33 cellular contexts compared by ENCODE assay signal in the genomic region with DNA sequence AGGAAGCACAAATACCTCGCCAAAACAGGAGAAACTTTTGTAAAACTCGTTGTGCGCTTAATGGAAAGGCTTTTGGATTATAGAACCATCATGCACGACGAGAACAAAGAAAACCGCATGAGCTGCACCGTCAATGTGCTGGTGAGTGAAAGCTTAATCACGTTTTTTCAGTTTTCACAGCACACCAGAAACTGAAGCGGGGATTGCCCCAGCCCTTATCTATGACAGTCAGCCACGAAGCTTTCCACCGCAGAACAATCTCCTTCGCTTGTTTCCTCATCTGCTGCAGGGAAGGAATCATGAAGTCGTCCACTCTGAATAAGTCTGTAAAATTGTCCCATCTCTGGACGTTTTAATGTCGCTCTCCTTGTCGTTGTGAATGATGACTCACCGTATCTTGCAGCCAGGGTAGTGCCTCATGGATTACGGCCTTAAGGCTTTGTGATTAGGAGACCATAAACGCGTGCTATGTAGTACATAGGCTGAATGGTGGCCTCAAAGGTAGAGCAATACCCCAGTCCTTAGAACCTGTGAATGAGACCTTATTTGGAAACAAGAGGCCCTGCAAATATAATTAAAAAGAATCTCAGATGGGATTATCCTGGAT.
"Had no signal": no experiment of that assay in that cellular context is flagged by ENCODE, and none has a peak within 500 bp of the region (broad histone marks: within the 10 kb centered on the region; RNA-seq: fewer than 3 reads in every experiment).

No MANE protein-coding gene starts in this region.

- H3K36me3 ChIP-seq: prostate gland had no signal

- FAIRE-seq: kidney, pancreas, small intestine, TTC549 had no signal

- H3K4me3 ChIP-seq: pancreas, prostate gland, stomach, thyroid gland, upper lobe of left lung, vagina had no signal

- H3K4me1 ChIP-seq: pancreas, prostate gland, thyroid gland, upper lobe of left lung, vagina had no signal

- H3K27me3 ChIP-seq: pancreas, stomach, thyroid gland, upper lobe of left lung, vagina had no signal

- ATAC-seq: activated CD8-positive, alpha-beta memory T cell treated with anti-CD3 and anti-CD28 coated beads, Interleukin-2, amount 10 ng/mL, durations not matched to agents 7 days and 5 days; activated CD8-positive, alpha-beta T cell treated with anti-CD3 and anti-CD28 coated beads for 36 hours; esophagus mucosa; left colon; pancreas; sciatic nerve; stimulated activated naive B cell treated with anti-CD40 and anti-IgM and Interleukin-4, amounts not matched to agents 10 μg/mL and 1 μg/mL and 100 μg/mL, for 72 hours had no signal

- H3K9me3 ChIP-seq: pancreas, prostate gland, stomach, thyroid gland, upper lobe of left lung, vagina had no signal

- H3K27me3 Mint-ChIP-seq: activated B cell treated with CpG ODN at 0.5 μM for 24 hours; activated CD8-positive, alpha-beta memory T cell treated with anti-CD3 and anti-CD28 coated beads, Interleukin-2, amount 10 ng/mL, durations not matched to agents 7 days and 5 days; activated CD8-positive, alpha-beta T cell treated with anti-CD3 and anti-CD28 coated beads for 36 hours; activated naive CD8-positive, alpha-beta T cell; naive B cell; stimulated activated naive B cell treated with anti-CD40 and anti-IgM and Interleukin-4, amounts not matched to agents 10 μg/mL and 1 μg/mL and 100 μg/mL, for 72 hours had no signal

- DNase-seq: activated B cell treated with CpG ODN at 0.5 μM for 24 hours; activated CD4-positive, alpha-beta T cell treated with anti-CD3 and anti-CD28 coated beads, Interleukin-2, amount 50 U/mL, for 1 hour; activated CD8-positive, alpha-beta memory T cell treated with anti-CD3 and anti-CD28 coated beads, Interleukin-2, amount 10 ng/mL, durations not matched to agents 7 days and 5 days; activated CD8-positive, alpha-beta T cell treated with anti-CD3 and anti-CD28 coated beads for 36 hours; activated naive CD4-positive, alpha-beta T cell treated with Interleukin-2 at 50 U/mL for 16 hours; activated T-cell treated with anti-CD3 and anti-CD28 coated beads for 4 hours; activated T-cell treated with anti-CD3 and anti-CD28 coated beads, Interleukin-2, amount 50 U/mL, for 72 hours; aorta; cortex of kidney; foreskin fibroblast; head of caudate nucleus; hypothalamus; immature natural killer cell; kidney; left colon; naive B cell; nucleus accumbens; pancreas; retina; small intestine; stimulated activated CD4-positive, alpha-beta T cell treated with anti-CD3 and anti-CD28 coated beads, Interleukin-2, amount 100 ng/mL, for 24 hours; stimulated activated naive B cell treated with anti-CD40 and anti-IgM and Interleukin-4, amounts not matched to agents 10 μg/mL and 1 μg/mL and 100 μg/mL, for 72 hours; stomach; thyroid gland; upper lobe of left lung had no signal

- H3K4me1 Mint-ChIP-seq: activated B cell treated with CpG ODN at 0.5 μM for 24 hours; activated CD8-positive, alpha-beta memory T cell treated with anti-CD3 and anti-CD28 coated beads, Interleukin-2, amount 10 ng/mL, durations not matched to agents 7 days and 5 days; immature natural killer cell; naive B cell; stimulated activated naive B cell treated with anti-CD40 and anti-IgM and Interleukin-4, amounts not matched to agents 10 μg/mL and 1 μg/mL and 100 μg/mL, for 72 hours had no signal

- H3K4me3 Mint-ChIP-seq: activated B cell treated with CpG ODN at 0.5 μM for 24 hours; activated CD8-positive, alpha-beta memory T cell treated with anti-CD3 and anti-CD28 coated beads, Interleukin-2, amount 10 ng/mL, durations not matched to agents 7 days and 5 days; activated CD8-positive, alpha-beta T cell treated with anti-CD3 and anti-CD28 coated beads for 36 hours; activated naive CD8-positive, alpha-beta T cell; activated T-cell treated with anti-CD3 and anti-CD28 coated beads, Interleukin-2, amount 50 U/mL, for 72 hours; brain; immature natural killer cell; mesothelial cell of epicardium; stimulated activated naive B cell treated with anti-CD40 and anti-IgM and Interleukin-4, amounts not matched to agents 10 μg/mL and 1 μg/mL and 100 μg/mL, for 72 hours had no signal

- H3K27ac Mint-ChIP-seq: activated B cell treated with CpG ODN at 0.5 μM for 24 hours; activated CD8-positive, alpha-beta memory T cell treated with anti-CD3 and anti-CD28 coated beads, Interleukin-2, amount 10 ng/mL, durations not matched to agents 7 days and 5 days; activated CD8-positive, alpha-beta T cell treated with anti-CD3 and anti-CD28 coated beads for 36 hours; activated naive CD8-positive, alpha-beta T cell; activated T-cell treated with anti-CD3 and anti-CD28 coated beads, Interleukin-2, amount 50 U/mL, for 72 hours; brain; immature natural killer cell; mesothelial cell of epicardium; naive B cell; stimulated activated naive B cell treated with anti-CD40 and anti-IgM and Interleukin-4, amounts not matched to agents 10 μg/mL and 1 μg/mL and 100 μg/mL, for 72 hours had no signal

- H3K36me3 Mint-ChIP-seq: activated CD8-positive, alpha-beta memory T cell treated with anti-CD3 and anti-CD28 coated beads, Interleukin-2, amount 10 ng/mL, durations not matched to agents 7 days and 5 days; activated naive CD8-positive, alpha-beta T cell; naive B cell; stimulated activated naive B cell treated with anti-CD40 and anti-IgM and Interleukin-4, amounts not matched to agents 10 μg/mL and 1 μg/mL and 100 μg/mL, for 72 hours had no signal

- H3K9me3 Mint-ChIP-seq: activated B cell treated with CpG ODN at 0.5 μM for 24 hours; activated CD8-positive, alpha-beta T cell treated with anti-CD3 and anti-CD28 coated beads for 36 hours; activated T-cell treated with anti-CD3 and anti-CD28 coated beads, Interleukin-2, amount 50 U/mL, for 72 hours; brain; immature natural killer cell; mesothelial cell of epicardium; stimulated activated naive B cell treated with anti-CD40 and anti-IgM and Interleukin-4, amounts not matched to agents 10 μg/mL and 1 μg/mL and 100 μg/mL, for 72 hours had no signal

- H3K27ac ChIP-seq: pancreas, prostate gland, stomach, thyroid gland, upper lobe of left lung, vagina had no signal
